Comparison of ENCODE assay signal across 2 cellular contexts in genomic region chr22:37336474-37337028, GRCh38.
TF ChIP-seq lines count a peak whose summit lies in the region.

No MANE protein-coding gene starts in this region.

TF ChIP-seq in HCT116, 20 proteins besides CTCF, POLR2A, EP300 and RAD21:
- TF ChIP-seq SIN3A (IDR thresholded peaks at IDR 0.05; ENCODE audit: low read depth) = no peak
- no peak for TF ChIP-seq FOSL1 (IDR thresholded peaks at IDR 0.05; ENCODE audit: low read depth)
- no peak for TF ChIP-seq POLR2AphosphoS5 (IDR thresholded peaks at IDR 0.05; ENCODE audit: low read depth, low read length)
- TF ChIP-seq TCF7L2 (IDR thresholded peaks at IDR 0.05; ENCODE audit: borderline replicate concordance, extremely low read depth, insufficient read depth, insufficient read length) = peak; percentile 8
TF ChIP-seq in HCT116: peak in this region for 1.

TF ChIP-seq in H1, 55 proteins besides CTCF, POLR2A, EP300 and RAD21:
- TF ChIP-seq SRF (IDR thresholded peaks at IDR 0.05; ENCODE audit: low read depth, low read length) (no peak), TBP (IDR thresholded peaks at IDR 0.05; ENCODE audit: low read depth, low read length) (no peak), CHD1 (IDR thresholded peaks at IDR 0.05; ENCODE audit: low read depth, low read length) (no peak), CTBP2 (IDR thresholded peaks at IDR 0.05; ENCODE audit: borderline replicate concordance, insufficient read depth, insufficient read length, low read length) (no peak), HDAC2 (IDR thresholded peaks at IDR 0.05; ENCODE audit: borderline replicate concordance in 1 of 2, low read depth in 2 of 2, low read length in 2 of 2) (no peak), KDM1A (IDR thresholded peaks at IDR 0.05; ENCODE audit: borderline replicate concordance, low read length) (no peak), SAP30 (IDR thresholded peaks at IDR 0.05; ENCODE audit: insufficient read depth, insufficient replicate concordance, low read length) (no peak), ATF2 (IDR thresholded peaks at IDR 0.05; ENCODE audit: low read length) (no peak), ZNF274 (IDR thresholded peaks at IDR 0.05; ENCODE audit: borderline replicate concordance, extremely low read depth, low read length) (no peak), TEAD4 (IDR thresholded peaks at IDR 0.05; ENCODE audit: low read depth, low read length) (no peak), NANOG (IDR thresholded peaks at IDR 0.05; ENCODE audit: insufficient read depth, low read depth, low read length, poor library complexity, severe bottlenecking) (no peak), FOSL1 (IDR thresholded peaks at IDR 0.05; ENCODE audit: insufficient read depth, low read depth, low read length) (no peak), GABPA (IDR thresholded peaks at IDR 0.05; ENCODE audit: borderline replicate concordance, insufficient read depth, low read length) (no peak), SP4 (IDR thresholded peaks at IDR 0.05; ENCODE audit: low read length) (no peak), KDM5A (IDR thresholded peaks at IDR 0.05; ENCODE audit: low read length) (no peak), TAF7 (optimal IDR thresholded peaks at IDR 0.05; ENCODE audit: borderline replicate concordance, low read depth, low read length) (no peak), YY1 (IDR thresholded peaks at IDR 0.05; ENCODE audit: low read depth, low read length) (no peak), HDAC6 (IDR thresholded peaks at IDR 0.05; ENCODE audit: low read depth, low read length) (no peak)
